21 cellular contexts compared by ENCODE assay signal in genomic region chr11:79208126-79208525, GRCh38.
DNase-seq lines count a peak whose midpoint lies in the region; ATAC-seq and TF ChIP-seq lines count a peak whose summit lies in the region.
"Had no signal": no experiment of that assay in that cellular context is flagged by ENCODE, and none has a peak within 500 bp of the region (broad histone marks: within the 10 kb centered on the region; RNA-seq: fewer than 3 reads in every experiment).

No MANE protein-coding gene starts in this region.

- H3K4me1 ChIP-seq in esophagus muscularis mucosa, result peaks cover 0 to 5% (median 0%) of the 10 kb centered on the region in 4 donors
- H3K4me1 ChIP-seq in psoas muscle, result no peaks in the 10 kb centered on the region
- H3K4me1 ChIP-seq: gastroesophageal sphincter, parathyroid adenoma, thyroid gland had no signal

- H3K27ac ChIP-seq in esophagus muscularis mucosa (replicated peaks in 1 of 4), result no peak overlapping the region
- H3K27ac ChIP-seq in psoas muscle, result no peak overlapping the region
- H3K27ac ChIP-seq: brain microvascular endothelial cell, gastroesophageal sphincter, HL-60, parathyroid adenoma, skin epidermis, thyroid gland had no signal

- ATAC-seq in GM18858 (IDR thresholded peaks at IDR 0.05; ENCODE audit: unreplicated experiment) (peak; percentile 56), GM21447 (IDR thresholded peaks at IDR 0.05; ENCODE audit: unreplicated experiment) (peak; percentile 63), HG02981 (IDR thresholded peaks at IDR 0.05; ENCODE audit: unreplicated experiment) (peak; percentile 52), HG03575 (IDR thresholded peaks at IDR 0.05; ENCODE audit: extremely low read depth, insufficient number of reproducible peaks, low FRiP score, unreplicated experiment) (peak; percentile 75), psoas muscle (no peak)
- ATAC-seq: gastroesophageal sphincter had no signal

- H3K4me1 Mint-ChIP-seq in MCF 10A (ENCODE audit: insufficient read depth, unreplicated experiment), result no peaks in the 10 kb centered on the region

- H3K27me3 ChIP-seq in esophagus muscularis mucosa, result no peaks in the 10 kb centered on the region
- H3K27me3 ChIP-seq in psoas muscle (ENCODE audit: insufficient read depth in 3 of 3, low read length in 2 of 3), result no peaks in the 10 kb centered on the region
- H3K27me3 ChIP-seq: brain microvascular endothelial cell, gastroesophageal sphincter, thyroid gland had no signal

- CTCF ChIA-PET in MCF 10A (lab: Yijun Ruan, JAX), result interaction anchor here (1.2 kb wide), 1 partner anchor 493 kb away, joined by 3 read pairs; no protein-coding TSS in a partner anchor

- WGBS in esophagus muscularis mucosa, result 100% methylated on average over 2 of the region's 2 CpGs
- WGBS in psoas muscle, 3 donors, result 87 to 91% (median 89%) methylated on average over 2 of the region's 2 CpGs

- no peaks in the 10 kb centered on the region for H3K36me3 Mint-ChIP-seq in MCF 10A (ENCODE audit: insufficient read depth, unreplicated experiment)
- H3K36me3 Mint-ChIP-seq: activated naive CD8-positive, alpha-beta T cell had no signal

- no peaks in the 10 kb centered on the region for H3K36me3 ChIP-seq in esophagus muscularis mucosa
- H3K36me3 ChIP-seq in psoas muscle (ENCODE audit: insufficient read depth in 1 of 2, low read depth in 1 of 2), result no peaks in the 10 kb centered on the region
- H3K36me3 ChIP-seq: brain microvascular endothelial cell, gastroesophageal sphincter, thyroid gland had no signal

- no peak for TF ChIP-seq POLR2A in esophagus muscularis mucosa (IDR thresholded peaks at IDR 0.05; ENCODE audit: low read depth)

- H3K4me3 ChIP-seq in esophagus muscularis mucosa, result no peak overlapping the region
- H3K4me3 ChIP-seq in psoas muscle, result no peak overlapping the region
- H3K4me3 ChIP-seq: gastroesophageal sphincter, skin epidermis, thyroid gland had no signal

- TF ChIP-seq EP300 in esophagus muscularis mucosa (IDR thresholded peaks at IDR 0.05), result no peak

- POLR2A ChIA-PET in MCF 10A (lab: Yijun Ruan, JAX), result no interaction called here

- intact Hi-C loops in esophagus muscularis mucosa (cut with DNase I) (no loop called here), psoas muscle (cut with DNase I) (no loop called here), MCF 10A (cut with micrococcal nuclease) (no loop called here)

- no peaks in the 10 kb centered on the region for H3K9me3 Mint-ChIP-seq in MCF 10A (ENCODE audit: unreplicated experiment)
- H3K9me3 Mint-ChIP-seq: dendritic cell treated with granulocyte-macrophage colony-stimulating factor and Interleukin-4, amounts not matched to agents 40 ng/mL and 50 ng/mL, for 4 days had no signal

- no peak for TF ChIP-seq CTCF in esophagus muscularis mucosa (IDR thresholded peaks at IDR 0.05)
- TF ChIP-seq CTCF in psoas muscle (IDR thresholded peaks at IDR 0.05), result no peak
- TF ChIP-seq CTCF in MCF 10A (IDR thresholded peaks at IDR 0.05; ENCODE audit: unreplicated experiment), result no peak

- H3K27me3 Mint-ChIP-seq in MCF 10A (ENCODE audit: insufficient read depth, unreplicated experiment), result no peaks in the 10 kb centered on the region
- H3K27me3 Mint-ChIP-seq: activated naive CD8-positive, alpha-beta T cell had no signal

- DNase-seq in esophagus muscularis mucosa (ENCODE audit: extremely low spot score), result no peak
- no peak for DNase-seq in psoas muscle
- DNase-seq in MCF 10A (ENCODE audit: unreplicated experiment), result no peak
- no peak for DNase-seq in cerebellum (ENCODE audit: low spot score)
- DNase-seq: activated T-cell treated with anti-CD3 and anti-CD28 coated beads, Interleukin-2, amount 50 U/mL, for 48 hours; brain microvascular endothelial cell; Calu3; NCI-H1092 treated with DMSO at 0.1 percent for 48 hours; RPMI8226; stimulated activated CD4-positive, alpha-beta T cell treated with anti-CD3 and anti-CD28 coated beads, Interleukin-4, amount 100 ng/mL, for 24 hours; thyroid gland had no signal

- BruUV-seq in MCF 10A (replicated peaks; lab: Mats Ljungman, UMichigan), result no TSS peak

- no peak overlapping the region for H3K4me3 Mint-ChIP-seq in MCF 10A (ENCODE audit: unreplicated experiment)
- H3K4me3 Mint-ChIP-seq: activated naive CD8-positive, alpha-beta T cell; dendritic cell treated with granulocyte-macrophage colony-stimulating factor and Interleukin-4, amounts not matched to agents 40 ng/mL and 50 ng/mL, for 4 days had no signal

- no peak overlapping the region for H3K27ac Mint-ChIP-seq in MCF 10A (ENCODE audit: low read depth, unreplicated experiment)
- H3K27ac Mint-ChIP-seq: activated naive CD8-positive, alpha-beta T cell; dendritic cell treated with granulocyte-macrophage colony-stimulating factor and Interleukin-4, amounts not matched to agents 40 ng/mL and 50 ng/mL, for 4 days had no signal

- H3K9me3 ChIP-seq in esophagus muscularis mucosa, result no peaks in the 10 kb centered on the region
- no peaks in the 10 kb centered on the region for H3K9me3 ChIP-seq in psoas muscle
- H3K9me3 ChIP-seq: gastroesophageal sphincter, thyroid gland had no signal

Comparison
In these comparisons a context has a peak if more than half of its experiments do, and no peak if none do; other contexts are left out.
1. ATAC-seq: peak in GM18858 (single experiment), GM21447 (single experiment), HG02981 (single experiment) and HG03575 (single experiment); none in psoas muscle (0 of 4).